ENCODE assay signal across 8 cellular contexts in the genomic region with DNA sequence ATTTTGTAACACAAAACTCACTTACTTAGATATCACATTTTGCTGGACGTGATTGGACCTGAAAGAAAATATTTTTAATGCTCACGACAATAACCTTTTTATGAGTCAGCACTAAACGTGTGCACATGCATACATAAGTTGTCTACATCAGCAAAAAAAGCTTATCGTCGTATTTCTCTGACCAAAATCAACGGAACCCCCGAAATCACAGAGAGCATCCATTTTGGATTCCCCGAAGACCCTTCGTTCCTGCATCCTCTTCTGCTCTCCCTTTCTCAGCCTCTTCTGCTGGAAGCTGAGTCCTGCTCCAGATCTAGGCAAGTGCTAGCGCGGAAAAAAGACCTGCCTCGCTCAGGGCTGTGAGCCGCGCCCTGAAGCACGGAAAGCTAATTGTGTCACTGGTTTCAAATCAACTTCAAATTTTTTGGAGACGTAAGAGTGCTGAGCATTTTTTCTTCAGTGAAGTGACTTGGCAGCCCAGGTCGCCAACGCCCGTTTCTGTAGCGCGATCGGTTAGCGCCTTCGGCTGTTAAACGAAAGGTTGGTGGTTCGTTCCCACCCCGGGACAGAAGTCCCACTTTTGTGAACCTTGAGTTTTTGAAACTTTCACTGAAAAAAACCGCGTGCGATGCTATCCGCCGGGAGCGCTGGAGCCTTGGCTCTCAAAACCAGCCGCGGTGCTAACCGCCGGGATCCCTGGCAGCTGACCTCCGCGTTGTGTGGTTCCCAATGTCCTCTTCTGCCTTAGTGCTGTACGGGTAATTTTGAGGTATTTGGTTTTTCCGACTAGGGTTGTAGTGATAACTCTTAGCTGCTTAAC. TPM values are rescaled to one million over a fixed set of nuclear protein-coding genes. Genes with fewer than 3 reads are reported as not detected.
DNase-seq lines count a peak whose midpoint lies in the region; ATAC-seq and TF ChIP-seq lines count a peak whose summit lies in the region.
"Not testable (repeated sequence)": the region's sequence is repeated elsewhere in the genome, so short reads cannot be mapped to it uniquely, and the experiment has no call there.

No MANE protein-coding gene starts in this region.

- intact Hi-C loops in dendritic cell treated with granulocyte-macrophage colony-stimulating factor and Interleukin-4, amounts not matched to agents 40 ng/mL and 50 ng/mL, for 4 days (cut with micrococcal nuclease): not testable (repeated sequence)

- DNase-seq in NCI-H82 (lab: John Stamatoyannopoulos, UW) (peak; percentile 21), immature natural killer cell (peak; percentile 83 to 85 (median 85)), retinal pigment epithelial cell (ENCODE audit: low read depth) (peak; percentile 15)
- DNase-seq in activated CD8-positive, alpha-beta memory T cell treated with anti-CD3 and anti-CD28 coated beads for 4 hours (ENCODE audit: low read depth in 2 of 2): peak; percentile 35 to 67
- not testable (repeated sequence) for DNase-seq in thoracic aorta (ENCODE audit: low spot score)

- not testable (repeated sequence) for H3K36me3 ChIP-seq in thoracic aorta

- H3K27ac ChIP-seq in thoracic aorta: peak overlapping the region; percentile 17 to 28

- H3K4me3 ChIP-seq in GM08714 (ENCODE audit: low read length) (peak overlapping the region; percentile 52), retinal pigment epithelial cell (ENCODE audit: low read length) (peak overlapping the region; percentile 65), thoracic aorta (peak overlapping the region; percentile 70)

- H3K27ac Mint-ChIP-seq in dendritic cell treated with granulocyte-macrophage colony-stimulating factor and Interleukin-4, amounts not matched to agents 40 ng/mL and 50 ng/mL, for 4 days: peak overlapping the region; percentile 89
- peak overlapping the region; percentile 94 to 99 (median 96) for H3K27ac Mint-ChIP-seq in immature natural killer cell

- H3K27me3 ChIP-seq in thoracic aorta (replicated peaks; ENCODE audit: insufficient read depth): not testable (repeated sequence)

- H3K4me3 Mint-ChIP-seq in dendritic cell treated with granulocyte-macrophage colony-stimulating factor and Interleukin-4, amounts not matched to agents 40 ng/mL and 50 ng/mL, for 4 days: peak overlapping the region; percentile 82
- H3K4me3 Mint-ChIP-seq in immature natural killer cell: peak overlapping the region; percentile 92 to 100 (median 99)

- not testable (repeated sequence) for TF ChIP-seq CTCF in retinal pigment epithelial cell (conservative IDR thresholded peaks at IDR 0.05; ENCODE audit: low read depth, low read length); thoracic aorta (IDR thresholded peaks at IDR 0.05)

- peaks cover 52% of the 10 kb centered on the region for H3K27me3 Mint-ChIP-seq in dendritic cell treated with granulocyte-macrophage colony-stimulating factor and Interleukin-4, amounts not matched to agents 40 ng/mL and 50 ng/mL, for 4 days
- H3K27me3 Mint-ChIP-seq in immature natural killer cell (ENCODE audit: low read depth in 3 of 3): peaks cover 10 to 18% (median 13%) of the 10 kb centered on the region in 3 donors

- not testable (repeated sequence) for H3K9me3 ChIP-seq in thoracic aorta

- peaks cover 21% of the 10 kb centered on the region for H3K4me1 Mint-ChIP-seq in dendritic cell treated with granulocyte-macrophage colony-stimulating factor and Interleukin-4, amounts not matched to agents 40 ng/mL and 50 ng/mL, for 4 days (ENCODE audit: low read depth)
- H3K4me1 Mint-ChIP-seq in immature natural killer cell: peaks cover 53 to 58% of the 10 kb centered on the region in 2 donors

- H3K9me3 Mint-ChIP-seq in dendritic cell treated with granulocyte-macrophage colony-stimulating factor and Interleukin-4, amounts not matched to agents 40 ng/mL and 50 ng/mL, for 4 days; immature natural killer cell: not testable (repeated sequence)

- ATAC-seq in HG02763 (IDR thresholded peaks at IDR 0.05; ENCODE audit: unreplicated experiment): peak; percentile 42
- ATAC-seq in thoracic aorta (ENCODE audit: insufficient number of reproducible peaks, low FRiP score, low read depth): not testable (repeated sequence)

- not testable (repeated sequence) for H3K36me3 Mint-ChIP-seq in dendritic cell treated with granulocyte-macrophage colony-stimulating factor and Interleukin-4, amounts not matched to agents 40 ng/mL and 50 ng/mL, for 4 days (ENCODE audit: low read depth); immature natural killer cell

- H3K4me1 ChIP-seq in thoracic aorta (ENCODE audit: control insufficient read depth in 1 of 2, low read depth in 2 of 2): not testable (repeated sequence)

RNA-seq across cellular contexts. Expression of a gene that starts 9.6 kb away (rescaled TPM):
- 10 to 100 TPM in 1 of 3 donors, 1 to 10 TPM in 2; 6.3 to 14.9 (median 8.8) TPM for polyA plus RNA-seq in immature natural killer cell
- total RNA-seq in thoracic aorta: 1 to 10 TPM; 2.7 to 4.6 TPM

RNA-seq across cellular contexts. Expression of a gene that starts 41.6 kb away (rescaled TPM):
- polyA plus RNA-seq in immature natural killer cell: 10 to 100 TPM in 1 of 3 donors, 1 to 10 TPM in 2; 1.9 to 21.0 (median 8.6) TPM
- 10 to 100 TPM; 20.2 to 65.9 TPM for total RNA-seq in thoracic aorta
